In genomic region chr11:64027619-64028397, GRCh38 we compare ENCODE assay signal across 13 cellular contexts. TPM values are rescaled to one million over a fixed set of nuclear protein-coding genes. Genes with fewer than 3 reads are reported as not detected.
DNase-seq lines count a peak whose midpoint lies in the region; ATAC-seq, FAIRE-seq and TF ChIP-seq lines count a peak whose summit lies in the region.
"Had no signal": no experiment of that assay in that cellular context is flagged by ENCODE, and none has a peak within 500 bp of the region (broad histone marks: within the 10 kb centered on the region; RNA-seq: fewer than 3 reads in every experiment).

No MANE protein-coding gene starts in this region.

- 77% methylated on average over 18 of the region's 20 CpGs for WGBS in A549 (ENCODE audit: missing lambda C conversion rate)
- 52% methylated on average over 16 of the region's 20 CpGs for WGBS in mesenchymal stem cell

- H2BK120ac ChIP-seq in mesenchymal stem cell (ENCODE audit: low read depth, low read length): no peak overlapping the region

- H3K4me3 ChIP-seq in A549: no peak overlapping the region
- H3K4me3 ChIP-seq in HUES48 (ENCODE audit: low read depth, low read length): no peak overlapping the region
- no peak overlapping the region for H3K4me3 ChIP-seq in mesenchymal stem cell (ENCODE audit: insufficient read depth in 1 of 2, low read depth in 1 of 2, low read length in 2 of 2)

- no peak overlapping the region for H3K4me2 ChIP-seq in A549
- H3K4me2 ChIP-seq in mesenchymal stem cell (ENCODE audit: low read length, poor library complexity, severe bottlenecking): no peak overlapping the region

- CTCF ChIA-PET in A549 (lab: Yijun Ruan, JAX): interaction anchor here (0.8 to 3.4 kb wide), 5 partner anchors 8 to 126 kb away, joined by 3 to 16 read pairs (median 3); partner anchors contain the start of gene FLRT1

- no peak overlapping the region for H3K4ac ChIP-seq in mesenchymal stem cell (ENCODE audit: low read depth in 1 of 2, low read length in 2 of 2)

- H3K9me3 ChIP-seq in A549 (no peaks in the 10 kb centered on the region), HUES48 (ENCODE audit: control insufficient read depth, insufficient read depth, low read length) (no peaks in the 10 kb centered on the region), mesenchymal stem cell (ENCODE audit: control insufficient read depth, low read length) (no peaks in the 10 kb centered on the region)
- H3K9me3 ChIP-seq: heart left ventricle had no signal

- no peak overlapping the region for H2BK15ac ChIP-seq in mesenchymal stem cell (ENCODE audit: low read depth, poor library complexity, severe bottlenecking)

- no peak overlapping the region for H2AK5ac ChIP-seq in mesenchymal stem cell (ENCODE audit: low read length, severe bottlenecking)

- peak overlapping the region; percentile 0 for H4K91ac ChIP-seq in mesenchymal stem cell (ENCODE audit: low read length)

- H3K14ac ChIP-seq in mesenchymal stem cell (ENCODE audit: low read length in 2 of 2): peak overlapping the region in 1 of 2 experiments; percentile 5

- no peak overlapping the region for H3K23ac ChIP-seq in mesenchymal stem cell (ENCODE audit: low read length in 2 of 2)

- no peak for FAIRE-seq in A549 (lab: Jason Lieb, UNC)
- FAIRE-seq in urothelium cell line (lab: Jason Lieb, UNC): no peak

- TF ChIP-seq CTCF in A549 (IDR thresholded peaks at IDR 0.05): no peak

- POLR2A ChIA-PET in A549 (lab: Yijun Ruan, JAX): no interaction called here

- no peaks in the 10 kb centered on the region for H3K9me3 Mint-ChIP-seq in stimulated activated effector memory CD8-positive, alpha-beta T cell treated with anti-CD3 and anti-CD28 coated beads, Interleukin-12 subunit alpha, Interleukin-12 subunit beta, amount 100 ng/mL, for 72 hours
- H3K9me3 Mint-ChIP-seq: stimulated activated naive CD8-positive, alpha-beta T cell treated with anti-CD3 and anti-CD28 coated beads, Interleukin-15, amount 100 ng/mL, for 72 hours had no signal

- ATAC-seq in A549 (peak; percentile 4 to 6; a peak in 1 of 6 replicates), GM21737 (IDR thresholded peaks at IDR 0.05; ENCODE audit: unreplicated experiment) (no peak)
- ATAC-seq in stimulated activated effector memory CD8-positive, alpha-beta T cell treated with anti-CD3 and anti-CD28 coated beads, Interleukin-12 subunit alpha, Interleukin-12 subunit beta, amount 100 ng/mL, for 72 hours: no peak
- ATAC-seq: heart left ventricle; stimulated activated naive CD8-positive, alpha-beta T cell treated with anti-CD3 and anti-CD28 coated beads, Interleukin-15, amount 100 ng/mL, for 72 hours had no signal

- TF ChIP-seq POLR2A in A549 (IDR thresholded peaks at IDR 0.05; ENCODE audit: low read length): no peak

- TF ChIP-seq EP300 in A549 (IDR thresholded peaks at IDR 0.05): no peak

- no peak overlapping the region for H2AFZ ChIP-seq in mesenchymal stem cell (ENCODE audit: low read depth, low read length)

- no peaks in the 10 kb centered on the region for H3K36me3 ChIP-seq in HUES48 (ENCODE audit: control insufficient read depth, insufficient read depth, low read length)
- H3K36me3 ChIP-seq in mesenchymal stem cell (ENCODE audit: control insufficient read depth in 1 of 2, insufficient read depth in 2 of 2, low read depth in 1 of 2, low read length in 2 of 2): no peaks in the 10 kb centered on the region
- H3K36me3 ChIP-seq: heart left ventricle had no signal

- H2BK12ac ChIP-seq in mesenchymal stem cell (ENCODE audit: low read length in 2 of 2): no peak overlapping the region

- peaks cover 48% of the 10 kb centered on the region for H3K27me3 ChIP-seq in HUES48 (ENCODE audit: control insufficient read depth, insufficient read depth, low read length)
- H3K27me3 ChIP-seq in mesenchymal stem cell (ENCODE audit: control insufficient read depth in 1 of 2, insufficient read depth in 1 of 2, low read length in 2 of 2): peaks cover 44 to 53% of the 10 kb centered on the region in 2 experiments

- no peak overlapping the region for H3K9ac ChIP-seq in HUES48 (ENCODE audit: low read depth, low read length)
- no peak overlapping the region for H3K9ac ChIP-seq in mesenchymal stem cell (ENCODE audit: low read length)

- no peak overlapping the region for H3K27ac Mint-ChIP-seq in stimulated activated effector memory CD8-positive, alpha-beta T cell treated with anti-CD3 and anti-CD28 coated beads, Interleukin-12 subunit alpha, Interleukin-12 subunit beta, amount 100 ng/mL, for 72 hours
- H3K27ac Mint-ChIP-seq: naive B cell; stimulated activated naive CD8-positive, alpha-beta T cell treated with anti-CD3 and anti-CD28 coated beads, Interleukin-15, amount 100 ng/mL, for 72 hours had no signal

- TF ChIP-seq RAD21 in A549 (conservative IDR thresholded peaks at IDR 0.05 in 1 of 2, IDR thresholded peaks at IDR 0.05 in 1 of 2): no peak

- DNase-seq in A549 (ENCODE audit: low read depth in 1 of 2, low spot score in 1 of 2) (no peak), SKM-1 treated with dmso at 0.1 percent for 144 hours (lab: John Stamatoyannopoulos, UW; ENCODE audit: unreplicated experiment) (peak; percentile 82), mesenchymal stem cell (no peak), T-helper 9 cell (no peak), urothelium cell line (ENCODE audit: low spot score) (no peak)
- DNase-seq in stimulated activated effector memory CD8-positive, alpha-beta T cell treated with anti-CD3 and anti-CD28 coated beads, Interleukin-12 subunit alpha, Interleukin-12 subunit beta, amount 100 ng/mL, for 72 hours (ENCODE audit: low spot score in 2 of 2): no peak
- DNase-seq: activated CD4-positive, alpha-beta T cell treated with anti-CD3 and anti-CD28 coated beads, Interleukin-2, amount 50 U/mL, for 4 hours; erythroblast; heart left ventricle; naive B cell; stimulated activated naive CD8-positive, alpha-beta T cell treated with anti-CD3 and anti-CD28 coated beads, Interleukin-15, amount 100 ng/mL, for 72 hours had no signal

- no peaks in the 10 kb centered on the region for H3K79me1 ChIP-seq in mesenchymal stem cell (replicated peaks; ENCODE audit: low read length, poor library complexity, severe bottlenecking)

- H3K4me3 Mint-ChIP-seq in stimulated activated effector memory CD8-positive, alpha-beta T cell treated with anti-CD3 and anti-CD28 coated beads, Interleukin-12 subunit alpha, Interleukin-12 subunit beta, amount 100 ng/mL, for 72 hours: no peak overlapping the region
- H3K4me3 Mint-ChIP-seq: stimulated activated naive CD8-positive, alpha-beta T cell treated with anti-CD3 and anti-CD28 coated beads, Interleukin-15, amount 100 ng/mL, for 72 hours had no signal

- H3K4me1 ChIP-seq in A549 (peaks cover 8% of the 10 kb centered on the region), HUES48 (ENCODE audit: control insufficient read depth, insufficient read depth, low read length) (peaks cover 48% of the 10 kb centered on the region), mesenchymal stem cell (ENCODE audit: control insufficient read depth, insufficient read depth, low read depth, low read length) (peaks cover 22% of the 10 kb centered on the region)

- H3K27ac ChIP-seq in A549 (no peak overlapping the region), HUES48 (ENCODE audit: low read depth, low read length) (peak overlapping the region; percentile 51), mesenchymal stem cell (ENCODE audit: low read length, poor library complexity, severe bottlenecking) (no peak overlapping the region)

- H3K18ac ChIP-seq in mesenchymal stem cell (ENCODE audit: low read depth in 1 of 2, low read length in 2 of 2): peak overlapping the region; percentile 5 to 29

- H3K4me1 Mint-ChIP-seq in stimulated activated effector memory CD8-positive, alpha-beta T cell treated with anti-CD3 and anti-CD28 coated beads, Interleukin-12 subunit alpha, Interleukin-12 subunit beta, amount 100 ng/mL, for 72 hours: no peaks in the 10 kb centered on the region

- H2BK5ac ChIP-seq in mesenchymal stem cell (ENCODE audit: low read depth, low read length, poor library complexity, severe bottlenecking): no peak overlapping the region

- H4K8ac ChIP-seq in mesenchymal stem cell (ENCODE audit: low read length): peak overlapping the region; percentile 2

- no peaks in the 10 kb centered on the region for H3K36me3 Mint-ChIP-seq in stimulated activated effector memory CD8-positive, alpha-beta T cell treated with anti-CD3 and anti-CD28 coated beads, Interleukin-12 subunit alpha, Interleukin-12 subunit beta, amount 100 ng/mL, for 72 hours
- H3K36me3 Mint-ChIP-seq: naive B cell had no signal

TF ChIP-seq in A549, 52 proteins besides CTCF, POLR2A, EP300 and RAD21 (continues in another document):
- TF ChIP-seq RFX5 (IDR thresholded peaks at IDR 0.05): no peak
- no peak for TF ChIP-seq ZC3H11A (IDR thresholded peaks at IDR 0.05)

RNA-seq across cellular contexts. Expression of gene FLRT1, which starts 7.9 kb away (rescaled TPM):
- polyA plus RNA-seq in A549 (2011; rRNA removed) (0.28 and 0.31 TPM in 2 replicates), A549 (2017; fragmentation: RNase III; extraction: RNeasy Plus Mini Kit Qiagen cat#74134 plus additional on column Dnase treatment) (0.07 to 0.13 TPM (median 0.10 TPM) in 3 replicates)
- 0.08 and 0.10 TPM in 2 replicates for polyA plus RNA-seq in A549 (2012; cell fraction: cytosol; rRNA removed)
- polyA plus RNA-seq in A549 (2012; cell fraction: nucleus; rRNA removed): 0.02 and 0.10 TPM in 2 replicates
- 0.58 and 0.73 TPM in 2 replicates for polyA minus RNA-seq in A549 (2011; rRNA and poly(A)+ RNA removed)
- polyA plus RNA-seq in mesenchymal stem cell (2013, experiment 1 of 2): 0.11 TPM
- 0.10 TPM for polyA plus RNA-seq in mesenchymal stem cell (2013, experiment 2 of 2)

RNA-seq across cellular contexts. Expression of gene OTUB1, which starts 41.6 kb away (rescaled TPM):
- polyA plus RNA-seq in A549 (2011; rRNA removed): 109 and 113 TPM in 2 replicates
- 235 and 277 TPM in 2 replicates for polyA plus RNA-seq in A549 (2012; cell fraction: cytosol; rRNA removed)
- polyA plus RNA-seq in A549 (2012; cell fraction: nucleus; rRNA removed): 475 and 538 TPM in 2 replicates
- 94.0 to 97.4 TPM (median 95.8 TPM) in 3 replicates for polyA plus RNA-seq in A549 (2017; fragmentation: RNase III; extraction: RNeasy Plus Mini Kit Qiagen cat#74134 plus additional on column Dnase treatment)
- polyA minus RNA-seq in A549 (2011; rRNA and poly(A)+ RNA removed): 88.6 and 93.5 TPM in 2 replicates
- 63.8 TPM for polyA plus RNA-seq in mesenchymal stem cell (2013, experiment 1 of 2)
- 61.4 TPM for polyA plus RNA-seq in mesenchymal stem cell (2013, experiment 2 of 2)

RNA-seq across cellular contexts. Expression of gene COX8A, which starts 53.4 kb away (rescaled TPM):
- polyA plus RNA-seq in A549 (2011; rRNA removed): 312 and 358 TPM in 2 replicates
- 1,415 and 1,671 TPM in 2 replicates for polyA plus RNA-seq in A549 (2012; cell fraction: cytosol; rRNA removed)
- 2,004 and 2,028 TPM in 2 replicates for polyA plus RNA-seq in A549 (2012; cell fraction: nucleus; rRNA removed)
- polyA plus RNA-seq in A549 (2017; fragmentation: RNase III; extraction: RNeasy Plus Mini Kit Qiagen cat#74134 plus additional on column Dnase treatment): 750 to 794 TPM (median 759 TPM) in 3 replicates
- 299 and 328 TPM in 2 replicates for polyA minus RNA-seq in A549 (2011; rRNA and poly(A)+ RNA removed)
- 504 TPM for polyA plus RNA-seq in mesenchymal stem cell (2013, experiment 1 of 2)
- 497 TPM for polyA plus RNA-seq in mesenchymal stem cell (2013, experiment 2 of 2)

Comparison
In these comparisons a context has a peak if more than half of its experiments do, and no peak if none do; other contexts are left out.
1. ATAC-seq: peak in A549 (2 of 2); none in GM21737 (single experiment) and stimulated activated effector memory CD8-positive, alpha-beta T cell treated with anti-CD3 and anti-CD28 coated beads, Interleukin-12 subunit alpha, Interleukin-12 subunit beta, amount 100 ng/mL, for 72 hours (single experiment).